In genomic region chr9:4674783-4675182, GRCh38 we compare ENCODE assay signal across 1 cellular context.
TF ChIP-seq lines count a peak whose summit lies in the region.

No MANE protein-coding gene starts in this region.

TF ChIP-seq in GM23338, 12 proteins besides CTCF, POLR2A, EP300 and RAD21 (continued from another document):
- no peak for TF ChIP-seq ZNF462 (CRISPR knock-in tag; IDR thresholded peaks at IDR 0.05)
